8 cellular contexts compared by ENCODE assay signal in the genomic region with DNA sequence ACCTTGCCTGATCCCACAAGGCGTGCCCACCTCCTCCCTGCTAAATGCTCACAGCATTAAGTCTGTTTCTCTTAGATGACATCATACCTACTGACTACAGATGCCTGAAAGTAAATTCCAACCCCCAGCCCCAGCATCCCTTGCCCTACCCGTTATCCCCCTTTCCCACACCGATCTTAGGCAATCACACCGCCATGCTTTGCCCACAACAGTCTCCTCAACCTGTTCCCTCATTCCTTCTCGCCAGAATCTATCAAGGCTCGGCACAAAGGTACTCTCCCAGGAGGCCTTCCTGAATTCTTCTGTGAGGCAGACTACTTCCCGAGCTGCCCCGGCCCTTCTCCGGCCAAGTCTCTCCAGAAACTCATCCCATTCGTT. TPM values are rescaled to one million over a fixed set of nuclear protein-coding genes. Genes with fewer than 3 reads are reported as not detected.
A peak's percentile ranks its signal among the peaks of the same experiment; 100 is the strongest.
DNase-seq lines count a peak whose midpoint lies in the region; ATAC-seq, FAIRE-seq and TF ChIP-seq lines count a peak whose summit lies in the region.

No MANE protein-coding gene starts in this region.

- no peak for DNase-seq in D721Med (ENCODE audit: insufficient read length, low spot score)
- no peak for DNase-seq in LNCaP clone FGC (ENCODE audit: low read depth)
- peak; percentile 29 for DNase-seq in bronchial epithelial cell (ENCODE audit: low read depth)
- no peak for DNase-seq in mesenchymal stem cell
- no peak for DNase-seq in vagina (ENCODE audit: extremely low spot score in 2 of 2)
- DNase-seq in NCI-H2107 (lab: John Stamatoyannopoulos, UW): no peak

- H2BK15ac ChIP-seq in mesenchymal stem cell (ENCODE audit: low read depth, poor library complexity, severe bottlenecking): peak overlapping the region; percentile 2

- H3K27me3 ChIP-seq in bronchial epithelial cell (ENCODE audit: control insufficient read depth, insufficient read depth, low read length) (no peaks in the 10 kb centered on the region), mesenchymal stem cell (ENCODE audit: control insufficient read depth in 1 of 2, insufficient read depth in 1 of 2, low read length in 2 of 2) (no peaks in the 10 kb centered on the region), vagina (no peaks in the 10 kb centered on the region)

- peak; percentile 25 for FAIRE-seq in D721Med (lab: Jason Lieb, UNC)
- no peak for FAIRE-seq in bronchial epithelial cell (lab: Jason Lieb, UNC)

- H3K4me3 ChIP-seq in LNCaP clone FGC (ENCODE audit: low read depth, low read length) (peak overlapping the region; percentile 85), bronchial epithelial cell (ENCODE audit: low read depth, low read length) (peak overlapping the region; percentile 94), mesenchymal stem cell (ENCODE audit: insufficient read depth in 1 of 2, low read depth in 1 of 2, low read length in 2 of 2) (peak overlapping the region; percentile 93 to 96), vagina (peak overlapping the region; percentile 97 to 99)

- H3K4me2 ChIP-seq in mesenchymal stem cell (ENCODE audit: low read length, poor library complexity, severe bottlenecking): peak overlapping the region; percentile 67

- no peak overlapping the region for H3K23ac ChIP-seq in mesenchymal stem cell (ENCODE audit: low read length in 2 of 2)

- peak overlapping the region in 1 of 2 experiments; percentile 15 for H2BK12ac ChIP-seq in mesenchymal stem cell (ENCODE audit: low read length in 2 of 2)

- peak overlapping the region; percentile 87 to 94 for H3K18ac ChIP-seq in mesenchymal stem cell (ENCODE audit: low read depth in 1 of 2, low read length in 2 of 2)

- H3K14ac ChIP-seq in mesenchymal stem cell (ENCODE audit: low read length in 2 of 2): no peak overlapping the region

- peaks cover 7% of the 10 kb centered on the region for H3K4me1 ChIP-seq in mesenchymal stem cell (ENCODE audit: control insufficient read depth, insufficient read depth, low read depth, low read length)
- peaks cover 44% of the 10 kb centered on the region for H3K4me1 ChIP-seq in vagina

- H3K79me1 ChIP-seq in mesenchymal stem cell (replicated peaks; ENCODE audit: low read length, poor library complexity, severe bottlenecking): peaks cover 9% of the 10 kb centered on the region

- no peak for TF ChIP-seq CTCF in D721Med (IDR thresholded peaks at IDR 0.05; ENCODE audit: insufficient read depth, missing control alignments)
- no peak for TF ChIP-seq CTCF in LNCaP clone FGC (IDR thresholded peaks at IDR 0.05; ENCODE audit: control insufficient read depth, extremely low read depth, insufficient read depth)
- TF ChIP-seq CTCF in bronchial epithelial cell (IDR thresholded peaks at IDR 0.05; ENCODE audit: insufficient read depth, low read length, severe bottlenecking): no peak
- no peak for TF ChIP-seq CTCF in vagina (IDR thresholded peaks at IDR 0.05)

- 11% methylated on average over 10 of the region's 10 CpGs for WGBS in mesenchymal stem cell

- peak overlapping the region; percentile 91 for H4K91ac ChIP-seq in mesenchymal stem cell (ENCODE audit: low read length)

- peak overlapping the region; percentile 99 for H4K8ac ChIP-seq in mesenchymal stem cell (ENCODE audit: low read length)

- H2BK5ac ChIP-seq in mesenchymal stem cell (ENCODE audit: low read depth, low read length, poor library complexity, severe bottlenecking): no peak overlapping the region

- H3K27ac ChIP-seq in mesenchymal stem cell (ENCODE audit: low read length, poor library complexity, severe bottlenecking) (peak overlapping the region; percentile 68), vagina (peak overlapping the region; percentile 90)

- H3K36me3 ChIP-seq in bronchial epithelial cell (ENCODE audit: control insufficient read depth, insufficient read depth, low read length): peaks cover 10% of the 10 kb centered on the region
- peaks cover 0 to 32% of the 10 kb centered on the region in 2 experiments for H3K36me3 ChIP-seq in mesenchymal stem cell (ENCODE audit: control insufficient read depth in 1 of 2, insufficient read depth in 2 of 2, low read depth in 1 of 2, low read length in 2 of 2)
- peaks cover 0 to 5% of the 10 kb centered on the region in 2 donors for H3K36me3 ChIP-seq in vagina

- H3K9me3 ChIP-seq in mesenchymal stem cell (ENCODE audit: control insufficient read depth, low read length) (no peaks in the 10 kb centered on the region), vagina (no peaks in the 10 kb centered on the region)

- TF ChIP-seq POLR2A in vagina (IDR thresholded peaks at IDR 0.05): no peak

- H2AFZ ChIP-seq in mesenchymal stem cell (ENCODE audit: low read depth, low read length): peak overlapping the region; percentile 96

- H2BK120ac ChIP-seq in mesenchymal stem cell (ENCODE audit: low read depth, low read length): no peak overlapping the region

- ATAC-seq in GM19467 (IDR thresholded peaks at IDR 0.05; ENCODE audit: unreplicated experiment) (no peak), GM18867 (IDR thresholded peaks at IDR 0.05; ENCODE audit: unreplicated experiment) (no peak)

- peak overlapping the region; percentile 95 for H3K9ac ChIP-seq in mesenchymal stem cell (ENCODE audit: low read length)

- no peak overlapping the region for H2AK5ac ChIP-seq in mesenchymal stem cell (ENCODE audit: low read length, severe bottlenecking)

- H3K4ac ChIP-seq in mesenchymal stem cell (ENCODE audit: low read depth in 1 of 2, low read length in 2 of 2): peak overlapping the region; percentile 97

- intact Hi-C loops in vagina (cut with DNase I): no loop called here

RNA-seq across cellular contexts. Expression of a gene that starts 0.8 kb away (rescaled TPM):
- 202 and 256 TPM in 2 replicates for total RNA-seq in bronchial epithelial cell
- polyA plus RNA-seq in mesenchymal stem cell (2013, experiment 1 of 2): 327 TPM
- 323 TPM for polyA plus RNA-seq in mesenchymal stem cell (2013, experiment 2 of 2)
- total RNA-seq in vagina: 92.8 TPM
